ENCODE assay signal across 1 cellular context in the genomic region with DNA sequence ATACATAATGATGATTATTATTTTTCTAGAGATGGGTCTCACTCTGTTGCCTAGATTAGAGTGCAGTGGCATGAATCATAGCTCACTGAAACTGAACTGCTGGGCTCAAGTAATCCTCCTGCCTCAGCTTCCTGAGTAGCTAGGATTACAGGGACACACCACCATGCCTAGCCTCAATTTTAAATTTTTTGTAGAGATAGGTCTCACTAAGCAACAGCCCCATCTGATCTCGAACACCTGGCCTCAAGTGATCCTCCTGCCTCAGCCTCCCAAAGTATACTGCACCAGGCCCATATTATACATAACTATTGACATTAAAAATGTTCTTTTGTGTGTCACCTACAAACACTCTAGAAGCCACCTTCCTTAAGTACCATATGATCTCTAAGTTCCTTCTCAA.
A peak's percentile ranks its signal among the peaks of the same experiment; 100 is the strongest.
TF ChIP-seq lines count a peak whose summit lies in the region.

No MANE protein-coding gene starts in this region.

TF ChIP-seq in A549, 52 proteins besides CTCF, POLR2A, EP300 and RAD21 (continued from another document):
- TF ChIP-seq, protein P1, sequence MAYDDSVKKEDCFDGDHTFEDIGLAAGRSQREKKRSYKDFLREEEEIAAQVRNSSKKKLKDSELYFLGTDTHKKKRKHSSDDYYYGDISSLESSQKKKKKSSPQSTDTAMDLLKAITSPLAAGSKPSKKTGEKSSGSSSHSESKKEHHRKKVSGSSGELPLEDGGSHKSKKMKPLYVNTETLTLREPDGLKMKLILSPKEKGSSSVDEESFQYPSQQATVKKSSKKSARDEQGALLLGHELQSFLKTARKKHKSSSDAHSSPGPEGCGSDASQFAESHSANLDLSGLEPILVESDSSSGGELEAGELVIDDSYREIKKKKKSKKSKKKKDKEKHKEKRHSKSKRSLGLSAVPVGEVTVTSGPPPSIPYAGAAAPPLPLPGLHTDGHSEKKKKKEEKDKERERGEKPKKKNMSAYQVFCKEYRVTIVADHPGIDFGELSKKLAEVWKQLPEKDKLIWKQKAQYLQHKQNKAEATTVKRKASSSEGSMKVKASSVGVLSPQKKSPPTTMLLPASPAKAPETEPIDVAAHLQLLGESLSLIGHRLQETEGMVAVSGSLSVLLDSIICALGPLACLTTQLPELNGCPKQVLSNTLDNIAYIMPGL (CRISPR knock-in tag; IDR thresholded peaks at IDR 0.05; ENCODE audit: borderline replicate concordance), result peak; percentile 88; the same call in 1 of the 2 replicates
- TF ChIP-seq, protein P2, sequence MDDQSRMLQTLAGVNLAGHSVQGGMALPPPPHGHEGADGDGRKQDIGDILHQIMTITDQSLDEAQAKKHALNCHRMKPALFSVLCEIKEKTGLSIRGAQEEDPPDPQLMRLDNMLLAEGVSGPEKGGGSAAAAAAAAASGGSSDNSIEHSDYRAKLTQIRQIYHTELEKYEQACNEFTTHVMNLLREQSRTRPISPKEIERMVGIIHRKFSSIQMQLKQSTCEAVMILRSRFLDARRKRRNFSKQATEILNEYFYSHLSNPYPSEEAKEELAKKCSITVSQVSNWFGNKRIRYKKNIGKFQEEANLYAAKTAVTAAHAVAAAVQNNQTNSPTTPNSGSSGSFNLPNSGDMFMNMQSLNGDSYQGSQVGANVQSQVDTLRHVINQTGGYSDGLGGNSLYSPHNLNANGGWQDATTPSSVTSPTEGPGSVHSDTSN (IDR thresholded peaks at IDR 0.05), result no peak
